ENCODE assay signal across 8 cellular contexts in the genomic region with DNA sequence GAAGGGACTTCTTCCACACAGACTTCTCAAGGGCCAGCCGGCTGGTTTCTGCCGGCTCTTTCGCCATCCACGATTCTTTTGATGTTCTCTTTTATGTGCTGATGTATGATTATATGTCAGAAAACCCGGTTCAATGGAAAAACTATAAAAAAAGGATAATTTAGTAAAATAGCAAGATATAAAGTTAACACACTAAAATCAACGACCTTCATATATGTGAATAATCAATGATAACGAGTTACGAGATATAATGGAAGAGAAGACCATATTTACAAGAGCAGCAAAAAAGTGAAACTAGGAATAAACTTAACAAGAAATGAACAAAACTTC. TPM values are rescaled to one million over a fixed set of nuclear protein-coding genes. Genes with fewer than 3 reads are reported as not detected.
DNase-seq lines count a peak whose midpoint lies in the region; ATAC-seq, FAIRE-seq and TF ChIP-seq lines count a peak whose summit lies in the region.

No MANE protein-coding gene starts in this region.

- peaks cover 42% of the 10 kb centered on the region for H3K79me2 ChIP-seq in astrocyte (ENCODE audit: insufficient read depth, low read length)
- H3K79me2 ChIP-seq in HepG2 (ENCODE audit: insufficient read depth, low read length), result peaks cover 28% of the 10 kb centered on the region

- FAIRE-seq in astrocyte (lab: Jason Lieb, UNC) (peak; percentile 39), HepG2 (lab: Jason Lieb, UNC) (no peak)

- H3K4me2 ChIP-seq in astrocyte (ENCODE audit: low read length) (peak overlapping the region; percentile 87), HepG2 (ENCODE audit: low read depth, low read length) (peak overlapping the region; percentile 73)

- intact Hi-C loops in activated CD4-positive, alpha-beta T cell treated with anti-CD3 and anti-CD28 coated beads for 36 hours (cut with DNase I, micrococcal nuclease), result loop anchor here in 1 of 2 experiments (1.0 kb wide), 1 partner anchor 8 kb away; no protein-coding TSS in a partner anchor
- intact Hi-C loops in HepG2 (cut with micrococcal nuclease; ENCODE audit: unreplicated experiment), result no loop called here

- H3K36me3 ChIP-seq in astrocyte (ENCODE audit: insufficient read depth, low read length) (peaks cover 2% of the 10 kb centered on the region), HepG2 (replicated peaks in 1 of 2; ENCODE audit: control insufficient read depth in 1 of 2, insufficient read depth in 2 of 2, low read length in 2 of 2) (peaks cover 2 to 18% of the 10 kb centered on the region in 2 experiments; a peak in 3 of 5 replicates)

- peaks cover 27% of the 10 kb centered on the region for H3K36me3 Mint-ChIP-seq in activated CD4-positive, alpha-beta T cell treated with anti-CD3 and anti-CD28 coated beads for 36 hours (ENCODE audit: low read depth)
- no peaks in the 10 kb centered on the region for H3K36me3 Mint-ChIP-seq in astrocyte (ENCODE audit: low read depth, unreplicated experiment)

- TF ChIP-seq POLR2A in HepG2 (IDR thresholded peaks at IDR 0.05; ENCODE audit: insufficient read depth in 1 of 2, low read depth in 2 of 2, low read length in 2 of 2), result no peak

- peaks cover 17% of the 10 kb centered on the region for H3K27me3 Mint-ChIP-seq in activated CD4-positive, alpha-beta T cell treated with anti-CD3 and anti-CD28 coated beads for 36 hours
- H3K27me3 Mint-ChIP-seq in astrocyte (ENCODE audit: low read depth, unreplicated experiment), result no peaks in the 10 kb centered on the region

- TF ChIP-seq EP300 in HepG2 (IDR thresholded peaks at IDR 0.05; ENCODE audit: low read depth in 2 of 2, low read length in 2 of 2) (no peak), HepG2 (CRISPR knock-in tag; IDR thresholded peaks at IDR 0.05; ENCODE audit: borderline replicate concordance) (no peak)

- H2AFZ ChIP-seq in astrocyte (ENCODE audit: low read depth, low read length), result peak overlapping the region; percentile 91
- peak overlapping the region; percentile 97 for H2AFZ ChIP-seq in HepG2 (ENCODE audit: low read length)

- in situ Hi-C loops in HepG2 (cut with HindIII; ENCODE audit: extremely low pct_ligation_motif_present, low pct_unique_long_range_greater_than_20kb), result no loop called here

- H4K20me1 ChIP-seq in astrocyte (ENCODE audit: insufficient read depth, low read length) (no peaks in the 10 kb centered on the region), HepG2 (ENCODE audit: insufficient read depth, low read length) (no peaks in the 10 kb centered on the region)

- H3K4me3 ChIP-seq in astrocyte (ENCODE audit: insufficient read depth, low read depth, low read length), result peak overlapping the region; percentile 83
- H3K4me3 ChIP-seq in HepG2 (replicated peaks in 1 of 3; ENCODE audit: insufficient read depth in 1 of 3, low read depth in 2 of 3, low read length in 3 of 3), result peak overlapping the region; percentile 82 to 99 (median 94)

- ATAC-seq in activated CD4-positive, alpha-beta T cell treated with anti-CD3 and anti-CD28 coated beads for 36 hours, result no peak
- no peak for ATAC-seq in HepG2
- ATAC-seq in omental fat pad (ENCODE audit: low FRiP score), result no peak
- no peak for ATAC-seq in GM18909 (IDR thresholded peaks at IDR 0.05; ENCODE audit: poor library complexity, unreplicated experiment)

- no peak for TF ChIP-seq RAD21 in HepG2 (CRISPR knock-in tag; IDR thresholded peaks at IDR 0.05)

- H3K9me3 ChIP-seq in astrocyte (ENCODE audit: insufficient read depth, low read depth, low read length), result no peaks in the 10 kb centered on the region
- H3K9me3 ChIP-seq in HepG2 (ENCODE audit: low read length), result no peaks in the 10 kb centered on the region

- peaks cover 39% of the 10 kb centered on the region for H3K4me1 Mint-ChIP-seq in activated CD4-positive, alpha-beta T cell treated with anti-CD3 and anti-CD28 coated beads for 36 hours
- H3K4me1 Mint-ChIP-seq in astrocyte (ENCODE audit: low read depth, unreplicated experiment), result peaks cover 11% of the 10 kb centered on the region

- POLR2A ChIA-PET in activated CD4-positive, alpha-beta T cell treated with anti-CD3 and anti-CD28 coated beads for 36 hours (lab: Charles Lee), result no interaction called here
- POLR2A ChIA-PET in HepG2 (lab: Yijun Ruan, JAX), result no interaction called here

- H3K27ac ChIP-seq in astrocyte (ENCODE audit: low read depth, low read length) (peak overlapping the region; percentile 60), HepG2 (ENCODE audit: extremely low read length, insufficient read depth, low read length) (peak overlapping the region; percentile 68), substantia nigra (ENCODE audit: low read depth, low read length, poor library complexity, severe bottlenecking) (peak overlapping the region; percentile 49)

- TF ChIP-seq CTCF in astrocyte (IDR thresholded peaks at IDR 0.05; ENCODE audit: insufficient read depth, low read depth, low read length), result no peak
- TF ChIP-seq CTCF in HepG2 (CRISPR knock-in tag; IDR thresholded peaks at IDR 0.05), result no peak
- TF ChIP-seq CTCF in omental fat pad (IDR thresholded peaks at IDR 0.05), result no peak

- no peaks in the 10 kb centered on the region for H3K27me3 ChIP-seq in astrocyte (ENCODE audit: insufficient read depth, low read length)
- H3K27me3 ChIP-seq in HepG2 (ENCODE audit: control insufficient read depth in 1 of 2, insufficient read depth in 2 of 2, low read length in 2 of 2), result no peaks in the 10 kb centered on the region; a peak in 1 of 5 replicates

- H3K9ac ChIP-seq in astrocyte (ENCODE audit: low read length), result peak overlapping the region; percentile 88
- peak overlapping the region; percentile 96 for H3K9ac ChIP-seq in HepG2 (ENCODE audit: insufficient read depth, low read depth, low read length)

- peaks cover 4% of the 10 kb centered on the region for H3K4me1 ChIP-seq in astrocyte (ENCODE audit: insufficient read depth, low read length)
- H3K4me1 ChIP-seq in HepG2 (ENCODE audit: insufficient read depth, low read length), result peaks cover 43% of the 10 kb centered on the region

- no peak for DNase-seq in activated CD4-positive, alpha-beta T cell treated with anti-CD3 and anti-CD28 coated beads for 36 hours
- DNase-seq in activated CD4-positive, alpha-beta T cell treated with anti-CD3 and anti-CD28 coated beads for 4 hours, result no peak
- DNase-seq in astrocyte (ENCODE audit: low read depth) (no peak), HepG2 (ENCODE audit: low spot score) (no peak), substantia nigra (lab: John Stamatoyannopoulos, UW) (no peak), NCI-H345 treated with DMSO at 0.1 percent for 48 hours (lab: John Stamatoyannopoulos, UW; ENCODE audit: unreplicated experiment) (no peak), omental fat pad (ENCODE audit: low spot score) (no peak)

- TSS peak; percentile 98 for BruUV-seq in HepG2 (replicated peaks; lab: Mats Ljungman, UMichigan)

- WGBS in HepG2 (ENCODE audit: low lambda C conversion rate), result 21% methylated on average over 8 of the region's 8 CpGs

- peak overlapping the region; percentile 89 for H3K4me3 Mint-ChIP-seq in activated CD4-positive, alpha-beta T cell treated with anti-CD3 and anti-CD28 coated beads for 36 hours
- H3K4me3 Mint-ChIP-seq in astrocyte (ENCODE audit: unreplicated experiment), result peak overlapping the region; percentile 95

- CTCF ChIA-PET in activated CD4-positive, alpha-beta T cell treated with anti-CD3 and anti-CD28 coated beads for 36 hours (lab: Charles Lee), result no interaction called here
- CTCF ChIA-PET in HepG2 (lab: Yijun Ruan, JAX; ENCODE audit: low intra/inter-chr PET ratio, low total read pairs), result interaction anchor here (1.4 kb wide), 1 partner anchor 143 kb away, joined by 4 read pairs; no protein-coding TSS in a partner anchor

- H3K27ac Mint-ChIP-seq in activated CD4-positive, alpha-beta T cell treated with anti-CD3 and anti-CD28 coated beads for 36 hours, result peak overlapping the region; percentile 92
- H3K27ac Mint-ChIP-seq in astrocyte (ENCODE audit: unreplicated experiment), result peak overlapping the region; percentile 96

- no peaks in the 10 kb centered on the region for H3K9me3 Mint-ChIP-seq in activated CD4-positive, alpha-beta T cell treated with anti-CD3 and anti-CD28 coated beads for 36 hours (ENCODE audit: low read depth)
- no peaks in the 10 kb centered on the region for H3K9me3 Mint-ChIP-seq in astrocyte (ENCODE audit: unreplicated experiment)

RNA-seq across cellular contexts. Expression of gene ZSCAN12, which starts 0.5 kb away (rescaled TPM):
- 1 to 10 TPM; 6.9 to 7.6 TPM for total RNA-seq in activated CD4-positive, alpha-beta T cell treated with anti-CD3 and anti-CD28 coated beads for 36 hours
- total RNA-seq in astrocyte, result 5.0 and 6.3 TPM in 2 replicates
- total RNA-seq in HepG2 (2016; rRNA removed; fragmentation: Illumina TruSeq; extraction: Trizol), result 8.9 and 9.8 TPM in 2 replicates
- 1.8 and 2.1 TPM in 2 replicates for total RNA-seq in HepG2 (2016; cell fraction: cytosol; rRNA removed; fragmentation: Illumina TruSeq; extraction: Trizol; ENCODE audit: low read depth)
- 9.2 and 10.2 TPM in 2 replicates for total RNA-seq in HepG2 (2016; cell fraction: insoluble cytoplasmic fraction; rRNA removed; fragmentation: Illumina TruSeq; extraction: Trizol)
- total RNA-seq in HepG2 (2016; cell fraction: membrane; rRNA removed; fragmentation: Illumina TruSeq; extraction: Trizol), result 5.2 and 6.9 TPM in 2 replicates
- 13.4 and 13.6 TPM in 2 replicates for total RNA-seq in HepG2 (2016; cell fraction: nucleus; rRNA removed; fragmentation: Illumina TruSeq; extraction: Trizol)
- 2.6 and 2.8 TPM in 2 replicates for polyA plus RNA-seq in HepG2 (2011; rRNA removed)
- 1.2 and 1.8 TPM in 2 replicates for polyA plus RNA-seq in HepG2 (2011; cell fraction: cytosol; rRNA removed)
- polyA plus RNA-seq in HepG2 (2011; cell fraction: nucleus; rRNA removed), result 2.9 and 3.3 TPM in 2 replicates
- 3.1 and 3.4 TPM in 2 replicates for polyA plus RNA-seq in HepG2 (2012)
- polyA plus RNA-seq in HepG2 (2016; cell fraction: cytosol; fragmentation: Illumina TruSeq; extraction: Trizol; ENCODE audit: low read depth), result 0.46 and 0.64 TPM in 2 replicates
- 5.0 and 5.2 TPM in 2 replicates for polyA plus RNA-seq in HepG2 (2016; cell fraction: insoluble cytoplasmic fraction; fragmentation: Illumina TruSeq; extraction: Trizol; ENCODE audit: low read depth)
- 1.5 and 1.6 TPM in 2 replicates for polyA plus RNA-seq in HepG2 (2016; cell fraction: membrane; fragmentation: Illumina TruSeq; extraction: Trizol; ENCODE audit: low read depth)
- 9.9 and 11.0 TPM in 2 replicates for polyA plus RNA-seq in HepG2 (2016; cell fraction: nucleus; fragmentation: Illumina TruSeq; extraction: Trizol; ENCODE audit: insufficient read depth, low read depth)
- polyA minus RNA-seq in HepG2 (2011; rRNA and poly(A)+ RNA removed; ENCODE audit: low replicate concordance), result 2.4 and 4.9 TPM in 2 replicates
- polyA minus RNA-seq in HepG2 (2011; cell fraction: cytosol; rRNA and poly(A)+ RNA removed), result 1.5 and 2.7 TPM in 2 replicates
- 21.4 and 24.7 TPM in 2 replicates for polyA minus RNA-seq in HepG2 (2011; cell fraction: nucleus; rRNA and poly(A)+ RNA removed)
- 1 to 10 TPM; 2.7 to 5.5 (median 4.4) TPM for total RNA-seq in omental fat pad

RNA-seq across cellular contexts. Expression of gene ZSCAN23, which starts 43.2 kb away (rescaled TPM):
- total RNA-seq in activated CD4-positive, alpha-beta T cell treated with anti-CD3 and anti-CD28 coated beads for 36 hours, result 1 to 10 TPM; 1.9 to 2.9 TPM
- 3.0 and 4.8 TPM in 2 replicates for total RNA-seq in astrocyte
- total RNA-seq in HepG2 (2016; rRNA removed; fragmentation: Illumina TruSeq; extraction: Trizol), result 0.91 and 1.2 TPM in 2 replicates
- not detected in 2 replicates for total RNA-seq in HepG2 (2016; cell fraction: cytosol; rRNA removed; fragmentation: Illumina TruSeq; extraction: Trizol; ENCODE audit: low read depth)
- 0.86 and 1.2 TPM in 2 replicates for total RNA-seq in HepG2 (2016; cell fraction: insoluble cytoplasmic fraction; rRNA removed; fragmentation: Illumina TruSeq; extraction: Trizol)
- total RNA-seq in HepG2 (2016; cell fraction: membrane; rRNA removed; fragmentation: Illumina TruSeq; extraction: Trizol), result 0.71 and 0.79 TPM in 2 replicates
- 4.0 and 4.2 TPM in 2 replicates for total RNA-seq in HepG2 (2016; cell fraction: nucleus; rRNA removed; fragmentation: Illumina TruSeq; extraction: Trizol)
- 0.29 and 0.35 TPM in 2 replicates for polyA plus RNA-seq in HepG2 (2011; rRNA removed)
- polyA plus RNA-seq in HepG2 (2011; cell fraction: cytosol; rRNA removed), result 0.05 and 0.21 TPM in 2 replicates
- 0.53 and 1.4 TPM in 2 replicates for polyA plus RNA-seq in HepG2 (2011; cell fraction: nucleus; rRNA removed)
- polyA plus RNA-seq in HepG2 (2012), result 0.27 and 0.76 TPM in 2 replicates
- polyA plus RNA-seq in HepG2 (2016; cell fraction: cytosol; fragmentation: Illumina TruSeq; extraction: Trizol; ENCODE audit: low read depth), result not detected in 2 replicates
- 0.39 and 0.53 TPM in 2 replicates for polyA plus RNA-seq in HepG2 (2016; cell fraction: insoluble cytoplasmic fraction; fragmentation: Illumina TruSeq; extraction: Trizol; ENCODE audit: low read depth)
- not detected in 2 replicates for polyA plus RNA-seq in HepG2 (2016; cell fraction: membrane; fragmentation: Illumina TruSeq; extraction: Trizol; ENCODE audit: low read depth)
- 1.2 and 1.4 TPM in 2 replicates for polyA plus RNA-seq in HepG2 (2016; cell fraction: nucleus; fragmentation: Illumina TruSeq; extraction: Trizol; ENCODE audit: insufficient read depth, low read depth)
- 0.52 TPM in 1 of 2 replicates, not detected in the other for polyA minus RNA-seq in HepG2 (2011; rRNA and poly(A)+ RNA removed; ENCODE audit: low replicate concordance)
- 0.59 TPM in 1 of 2 replicates, not detected in the other for polyA minus RNA-seq in HepG2 (2011; cell fraction: cytosol; rRNA and poly(A)+ RNA removed)
- 4.2 and 5.8 TPM in 2 replicates for polyA minus RNA-seq in HepG2 (2011; cell fraction: nucleus; rRNA and poly(A)+ RNA removed)
- total RNA-seq in omental fat pad, result 1 to 10 TPM in 2 of 4 donors, under 1 TPM in 2; 0.60 to 2.7 (median 1.4) TPM

RNA-seq across cellular contexts. Expression of gene ZKSCAN3, which starts 50.3 kb away (rescaled TPM):
- 1 to 10 TPM; 2.2 to 3.1 TPM for total RNA-seq in activated CD4-positive, alpha-beta T cell treated with anti-CD3 and anti-CD28 coated beads for 36 hours
- 7.6 and 8.0 TPM in 2 replicates for total RNA-seq in astrocyte
- total RNA-seq in HepG2 (2016; rRNA removed; fragmentation: Illumina TruSeq; extraction: Trizol), result 7.4 and 8.1 TPM in 2 replicates
- total RNA-seq in HepG2 (2016; cell fraction: cytosol; rRNA removed; fragmentation: Illumina TruSeq; extraction: Trizol; ENCODE audit: low read depth), result 1.1 and 1.3 TPM in 2 replicates
- total RNA-seq in HepG2 (2016; cell fraction: insoluble cytoplasmic fraction; rRNA removed; fragmentation: Illumina TruSeq; extraction: Trizol), result 5.8 and 7.9 TPM in 2 replicates
- total RNA-seq in HepG2 (2016; cell fraction: membrane; rRNA removed; fragmentation: Illumina TruSeq; extraction: Trizol), result 4.5 and 4.9 TPM in 2 replicates
- total RNA-seq in HepG2 (2016; cell fraction: nucleus; rRNA removed; fragmentation: Illumina TruSeq; extraction: Trizol), result 3.8 and 5.4 TPM in 2 replicates
- polyA plus RNA-seq in HepG2 (2011; rRNA removed), result 3.3 and 3.6 TPM in 2 replicates
- polyA plus RNA-seq in HepG2 (2011; cell fraction: cytosol; rRNA removed), result 2.0 and 2.2 TPM in 2 replicates
- polyA plus RNA-seq in HepG2 (2011; cell fraction: nucleus; rRNA removed), result 2.8 and 4.3 TPM in 2 replicates
- 1.8 and 3.3 TPM in 2 replicates for polyA plus RNA-seq in HepG2 (2012)
- 0.74 and 0.85 TPM in 2 replicates for polyA plus RNA-seq in HepG2 (2016; cell fraction: cytosol; fragmentation: Illumina TruSeq; extraction: Trizol; ENCODE audit: low read depth)
- polyA plus RNA-seq in HepG2 (2016; cell fraction: insoluble cytoplasmic fraction; fragmentation: Illumina TruSeq; extraction: Trizol; ENCODE audit: low read depth), result 4.8 and 5.6 TPM in 2 replicates
- 2.0 and 2.3 TPM in 2 replicates for polyA plus RNA-seq in HepG2 (2016; cell fraction: membrane; fragmentation: Illumina TruSeq; extraction: Trizol; ENCODE audit: low read depth)
- polyA plus RNA-seq in HepG2 (2016; cell fraction: nucleus; fragmentation: Illumina TruSeq; extraction: Trizol; ENCODE audit: insufficient read depth, low read depth), result 8.6 and 9.9 TPM in 2 replicates
- 1.5 and 2.8 TPM in 2 replicates for polyA minus RNA-seq in HepG2 (2011; rRNA and poly(A)+ RNA removed; ENCODE audit: low replicate concordance)
- 3.0 and 3.1 TPM in 2 replicates for polyA minus RNA-seq in HepG2 (2011; cell fraction: cytosol; rRNA and poly(A)+ RNA removed)
- polyA minus RNA-seq in HepG2 (2011; cell fraction: nucleus; rRNA and poly(A)+ RNA removed), result 4.4 and 7.8 TPM in 2 replicates
- total RNA-seq in omental fat pad, result 1 to 10 TPM; 2.0 to 7.7 (median 2.5) TPM
